Comparison of ENCODE assay signal across 8 cellular contexts in the genomic region with DNA sequence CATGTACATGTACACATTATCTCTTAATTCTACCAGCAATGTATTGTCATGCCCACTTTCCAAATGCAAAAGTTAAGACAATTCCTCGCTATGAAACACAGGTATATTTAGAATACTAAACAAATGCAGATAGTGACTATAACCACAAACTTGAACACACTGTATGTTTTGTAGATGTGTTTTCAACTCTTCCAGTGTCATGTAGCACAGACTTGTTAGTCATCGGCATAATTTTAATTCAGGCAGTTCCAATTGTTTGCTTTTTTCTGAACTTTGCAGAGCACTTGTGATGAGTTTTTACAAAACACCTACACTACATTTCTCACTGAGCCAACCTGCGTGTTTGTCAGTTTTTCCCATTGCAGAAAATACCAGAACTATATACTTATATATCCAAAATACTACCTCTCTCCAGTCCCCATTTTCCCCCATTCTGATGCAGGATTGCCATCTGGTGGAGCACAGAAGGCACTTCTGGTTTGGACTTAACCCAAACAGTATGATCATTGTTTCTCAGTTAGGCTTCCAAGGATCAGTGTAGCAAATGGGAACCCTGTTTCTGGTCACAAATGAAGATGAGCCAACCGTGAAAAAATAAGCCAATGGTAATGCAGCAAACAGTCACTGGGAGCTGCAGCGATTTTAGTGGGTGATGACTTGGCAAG.
A peak's percentile ranks its signal among the peaks of the same experiment; 100 is the strongest.
DNase-seq lines count a peak whose midpoint lies in the region; ATAC-seq and TF ChIP-seq lines count a peak whose summit lies in the region.

No MANE protein-coding gene starts in this region.

- H3K4me2 ChIP-seq in SK-N-SH, result no peak overlapping the region

- no peaks in the 10 kb centered on the region for H3K79me2 ChIP-seq in SK-N-SH (ENCODE audit: insufficient read depth)

- intact Hi-C loops in mucosa of descending colon (cut with DNase I, micrococcal nuclease), result no loop called here

- H3K9me2 ChIP-seq in SK-N-SH, result no peaks in the 10 kb centered on the region

- peak; percentile 96 for TF ChIP-seq RAD21 in SK-N-SH (IDR thresholded peaks at IDR 0.05; ENCODE audit: low read length)

- no peak for ATAC-seq in mucosa of descending colon
- no peak for ATAC-seq in GM19324 (IDR thresholded peaks at IDR 0.05; ENCODE audit: low FRiP score, unreplicated experiment)
- no peak for ATAC-seq in GM21423 (IDR thresholded peaks at IDR 0.05; ENCODE audit: unreplicated experiment)

- no peaks in the 10 kb centered on the region for H3K27me3 ChIP-seq in SK-N-SH (ENCODE audit: insufficient read depth)

- DNase-seq in M059J (ENCODE audit: low read depth) (peak; percentile 65), SK-N-SH (peak; percentile 30), fibroblast of villous mesenchyme (ENCODE audit: low read depth) (peak; percentile 17), pons (ENCODE audit: low spot score) (peak; percentile 99), mucosa of descending colon (no peak)

- no peak overlapping the region for H2AFZ ChIP-seq in SK-N-SH (ENCODE audit: low read depth)

- no peak for TF ChIP-seq EP300 in SK-N-SH (IDR thresholded peaks at IDR 0.05; ENCODE audit: borderline replicate concordance in 1 of 2, low read depth in 1 of 2, low read length in 1 of 2)

- CTCF ChIA-PET in SK-N-SH (lab: Yijun Ruan, JAX), result interaction anchor here (0.6 to 7.4 kb wide), 21 partner anchors 10 to 407 kb away, joined by 3 to 153 read pairs (median 3); a partner anchor contains a TSS

- peak overlapping the region in 1 of 2 experiments; percentile 39; a peak in 2 of 4 replicates for H3K27ac ChIP-seq in SK-N-SH (ENCODE audit: low read depth in 2 of 2, low read length in 1 of 2)

- WGBS in SK-N-SH (ENCODE audit: low lambda C conversion rate), result 36% methylated on average over 5 of the region's 5 CpGs

- no peak overlapping the region for H3K4me3 ChIP-seq in GM12875 (ENCODE audit: low read depth, low read length)
- peak overlapping the region in 1 of 2 experiments; percentile 31; a peak in 1 of 4 replicates for H3K4me3 ChIP-seq in SK-N-SH (ENCODE audit: low read depth in 2 of 2, low read length in 1 of 2)
- H3K4me3 ChIP-seq in fibroblast of villous mesenchyme (ENCODE audit: low read depth, low read length), result no peak overlapping the region
- H3K4me3 ChIP-seq in mucosa of descending colon, result no peak overlapping the region

- TF ChIP-seq CTCF in GM12875 (IDR thresholded peaks at IDR 0.05; ENCODE audit: borderline replicate concordance, insufficient read depth, low read depth, low read length) (peak; percentile 34; the same call in 1 of the 2 replicates), SK-N-SH (IDR thresholded peaks at IDR 0.05) (peak; percentile 65), fibroblast of villous mesenchyme (IDR thresholded peaks at IDR 0.05; ENCODE audit: insufficient read depth, low read depth, low read length) (peak; percentile 42), mucosa of descending colon (IDR thresholded peaks at IDR 0.05) (no peak)

- H3K36me3 ChIP-seq in SK-N-SH (replicated peaks in 1 of 2; ENCODE audit: control insufficient read depth in 1 of 2, insufficient read depth in 2 of 2, low read length in 1 of 2) (no peaks in the 10 kb centered on the region), mucosa of descending colon (ENCODE audit: low read depth) (no peaks in the 10 kb centered on the region)

- H3K4me1 ChIP-seq in SK-N-SH (ENCODE audit: control insufficient read depth in 1 of 2, insufficient read depth in 2 of 2, low read depth in 1 of 2, low read length in 1 of 2), result peaks cover 0 to 13% of the 10 kb centered on the region in 2 experiments; a peak in 2 of 4 replicates
- H3K4me1 ChIP-seq in mucosa of descending colon (ENCODE audit: low read depth), result no peaks in the 10 kb centered on the region

- POLR2A ChIA-PET in SK-N-SH (lab: Yijun Ruan, JAX), result no interaction called here

- H3K9ac ChIP-seq in SK-N-SH, result no peak overlapping the region

- H4K20me1 ChIP-seq in SK-N-SH (ENCODE audit: insufficient read depth), result no peaks in the 10 kb centered on the region

- H3F3A ChIP-seq in SK-N-SH (replicated peaks; ENCODE audit: insufficient read depth), result no peaks in the 10 kb centered on the region

- H3K9me3 ChIP-seq in SK-N-SH, result no peaks in the 10 kb centered on the region
- no peaks in the 10 kb centered on the region for H3K9me3 ChIP-seq in mucosa of descending colon

TF ChIP-seq in SK-N-SH, 30 proteins besides CTCF, POLR2A, EP300 and RAD21:
- TF ChIP-seq MXI1 (IDR thresholded peaks at IDR 0.05; ENCODE audit: low read depth, low read length) (no peak), GATA2 (CRISPR knock-in tag; IDR thresholded peaks at IDR 0.05) (no peak), RCOR1 (IDR thresholded peaks at IDR 0.05; ENCODE audit: low read length) (0 out of 2 replicates have a peak, but pooled peaks have one; percentile 6), SMC3 (IDR thresholded peaks at IDR 0.05; ENCODE audit: low read depth, low read length) (peak; percentile 75)

Comparison
In these comparisons a context has a peak if more than half of its experiments do, and no peak if none do; other contexts are left out.
1. DNase-seq: peak in M059J (single experiment), SK-N-SH (single experiment), fibroblast of villous mesenchyme (single experiment) and pons (single experiment); none in mucosa of descending colon (0 of 3).